ENCODE assay signal across 8 cellular contexts in the genomic region with DNA sequence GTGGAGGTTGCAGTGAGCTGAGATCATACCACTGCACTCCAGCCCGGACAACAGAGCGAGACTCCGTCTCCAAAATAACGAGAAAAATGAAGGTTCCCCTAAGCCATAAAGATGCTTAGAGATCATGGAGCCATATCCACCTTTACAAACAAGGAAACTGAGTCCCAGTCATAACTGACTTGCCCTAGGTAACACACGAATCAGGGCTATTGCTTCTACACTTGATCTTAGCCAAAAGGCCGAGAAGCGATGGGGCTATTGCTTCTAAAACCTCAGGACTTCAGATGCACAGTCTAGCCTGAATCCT. TPM values are rescaled to one million over a fixed set of nuclear protein-coding genes. Genes with fewer than 3 reads are reported as not detected.
A peak's percentile ranks its signal among the peaks of the same experiment; 100 is the strongest.
DNase-seq lines count a peak whose midpoint lies in the region; ATAC-seq and TF ChIP-seq lines count a peak whose summit lies in the region.

No MANE protein-coding gene starts in this region.

- peak overlapping the region; percentile 91 to 94 (median 94) for H3K27ac Mint-ChIP-seq in IgD-negative memory B cell
- peak overlapping the region; percentile 70 to 96 (median 95) for H3K27ac Mint-ChIP-seq in naive thymus-derived CD8-positive, alpha-beta T cell

- no peaks in the 10 kb centered on the region for H3K27me3 Mint-ChIP-seq in IgD-negative memory B cell
- no peaks in the 10 kb centered on the region for H3K27me3 Mint-ChIP-seq in naive thymus-derived CD8-positive, alpha-beta T cell

- no peak for TF ChIP-seq CTCF in AG09309 (IDR thresholded peaks at IDR 0.05; ENCODE audit: control insufficient read depth, insufficient read depth, low read depth, low read length, missing control alignments)
- no peak for TF ChIP-seq CTCF in choroid plexus epithelial cell (conservative IDR thresholded peaks at IDR 0.05; ENCODE audit: low read depth, low read length)

- intact Hi-C loops in left colon (cut with DNase I, micrococcal nuclease) = no loop called here

- H3K4me1 Mint-ChIP-seq in IgD-negative memory B cell = peaks cover 13 to 17% (median 16%) of the 10 kb centered on the region in 3 donors
- peaks cover 20 to 56% (median 53%) of the 10 kb centered on the region in 4 donors for H3K4me1 Mint-ChIP-seq in naive thymus-derived CD8-positive, alpha-beta T cell

- H3K4me3 ChIP-seq in AG09309 (ENCODE audit: control insufficient read depth, low read depth, low read length) = peak overlapping the region; percentile 20
- peak overlapping the region; percentile 30 for H3K4me3 ChIP-seq in choroid plexus epithelial cell (ENCODE audit: low read depth, low read length)

- no peak for ATAC-seq in naive thymus-derived CD8-positive, alpha-beta T cell
- ATAC-seq in HG03460 (IDR thresholded peaks at IDR 0.05; ENCODE audit: unreplicated experiment) (no peak), left colon (no peak)

- H3K36me3 Mint-ChIP-seq in IgD-negative memory B cell = peaks cover 10% of the 10 kb centered on the region
- peaks cover 0 to 43% (median 8%) of the 10 kb centered on the region in 3 donors for H3K36me3 Mint-ChIP-seq in naive thymus-derived CD8-positive, alpha-beta T cell

- peak overlapping the region; percentile 76 to 94 (median 90) for H3K4me3 Mint-ChIP-seq in IgD-negative memory B cell
- peak overlapping the region; percentile 78 to 93 (median 86) for H3K4me3 Mint-ChIP-seq in naive thymus-derived CD8-positive, alpha-beta T cell

- no peaks in the 10 kb centered on the region for H3K9me3 Mint-ChIP-seq in IgD-negative memory B cell
- peaks cover 0 to 8% (median 0%) of the 10 kb centered on the region in 9 donors for H3K9me3 Mint-ChIP-seq in naive thymus-derived CD8-positive, alpha-beta T cell

- POLR2A ChIA-PET in naive thymus-derived CD8-positive, alpha-beta T cell (lab: Charles Lee) = interaction anchor here (1.0 to 3.0 kb wide), 6 partner anchors 10 to 1236 kb away, joined by 3 to 42 read pairs (median 23); a partner anchor contains a TSS

- no peak for DNase-seq in AG09309 (ENCODE audit: low read depth)
- DNase-seq in choroid plexus epithelial cell (ENCODE audit: low read depth) = no peak
- DNase-seq in naive thymus-derived CD8-positive, alpha-beta T cell = no peak
- no peak for DNase-seq in NCI-H2081 treated with DMSO at 0.1 percent for 48 hours (lab: John Stamatoyannopoulos, UW)
- no peak for DNase-seq in left colon
- DNase-seq in NCI-H1092 (lab: John Stamatoyannopoulos, UW) = no peak

RNA-seq across cellular contexts. Expression of a gene that starts 3.2 kb away (rescaled TPM):
- 86.1 TPM for polyA plus RNA-seq in IgD-negative memory B cell
- total RNA-seq in naive thymus-derived CD8-positive, alpha-beta T cell = 10 to 100 TPM; 63.1 to 66.6 TPM
- 10 to 100 TPM; 37.5 to 97.8 (median 63.1) TPM for polyA plus RNA-seq in naive thymus-derived CD8-positive, alpha-beta T cell
- total RNA-seq in left colon = 10 to 100 TPM in 1 of 2 donors, 1 to 10 TPM in 1; 6.9 to 14.6 TPM

RNA-seq across cellular contexts. Expression of a gene that starts 12.0 kb away (rescaled TPM):
- polyA plus RNA-seq in IgD-negative memory B cell = 11.6 TPM
- 10 to 100 TPM; 16.2 to 21.3 TPM for total RNA-seq in naive thymus-derived CD8-positive, alpha-beta T cell
- polyA plus RNA-seq in naive thymus-derived CD8-positive, alpha-beta T cell = 10 to 100 TPM in 1 of 3 donors, 1 to 10 TPM in 2; 6.6 to 14.1 (median 7.2) TPM
- total RNA-seq in left colon = 1 to 10 TPM; 1.7 to 4.2 TPM

RNA-seq across cellular contexts. Expression of a gene that starts 14.7 kb away (rescaled TPM):
- polyA plus RNA-seq in IgD-negative memory B cell = 11.0 TPM
- 10 to 100 TPM; 39.1 to 40.4 TPM for total RNA-seq in naive thymus-derived CD8-positive, alpha-beta T cell
- 1 to 10 TPM; 7.5 to 9.1 (median 8.3) TPM for polyA plus RNA-seq in naive thymus-derived CD8-positive, alpha-beta T cell
- total RNA-seq in left colon = 10 to 100 TPM; 45.1 to 51.0 TPM

RNA-seq across cellular contexts. Expression of a gene that starts 15.0 kb away (rescaled TPM):
- 2,549 TPM for polyA plus RNA-seq in IgD-negative memory B cell
- 1,000 to 10,000 TPM; 2,380 to 2,437 TPM for total RNA-seq in naive thymus-derived CD8-positive, alpha-beta T cell
- 1,000 to 10,000 TPM; 2,610 to 3,008 (median 2,848) TPM for polyA plus RNA-seq in naive thymus-derived CD8-positive, alpha-beta T cell
- 1,000 to 10,000 TPM; 1,328 to 1,333 TPM for total RNA-seq in left colon

RNA-seq across cellular contexts. Expression of a gene that starts 19.1 kb away (rescaled TPM):
- polyA plus RNA-seq in IgD-negative memory B cell = not detected
- 1 to 10 TPM; 8.0 TPM for total RNA-seq in naive thymus-derived CD8-positive, alpha-beta T cell
- not detected for polyA plus RNA-seq in naive thymus-derived CD8-positive, alpha-beta T cell
- 100 to 1,000 TPM; 180 to 247 TPM for total RNA-seq in left colon

Comparison
In these comparisons a context has a peak if more than half of its experiments do, and no peak if none do; other contexts are left out.
1. RNA of a gene that starts 3.2 kb away (total RNA-seq): 63.1 to 66.6 TPM in naive thymus-derived CD8-positive, alpha-beta T cell; 6.9 to 14.6 TPM in left colon; every median in the first group is over 4 times any median in the second.